Comparison of ENCODE assay signal across 20 cellular contexts in the genomic region with DNA sequence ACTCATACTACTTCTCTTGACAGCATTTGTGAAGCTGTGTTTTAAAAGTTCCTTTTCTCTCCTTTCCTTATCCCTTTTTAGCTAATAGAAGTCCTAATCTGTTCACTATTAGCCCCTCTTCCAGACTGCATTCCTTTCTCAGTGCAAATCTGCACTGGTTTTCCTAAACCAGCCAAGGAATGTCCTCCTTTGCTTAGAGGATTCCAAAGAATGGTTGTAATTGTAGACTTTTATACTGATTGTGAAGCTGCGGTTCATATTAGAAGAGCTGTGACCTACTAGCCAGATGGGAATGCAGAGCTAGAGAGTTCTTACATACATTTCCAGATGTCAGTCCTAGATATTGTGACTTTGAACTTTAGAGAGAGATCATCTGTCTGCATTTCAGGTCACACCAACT.
A peak's percentile ranks its signal among the peaks of the same experiment; 100 is the strongest.
DNase-seq lines count a peak whose midpoint lies in the region; ATAC-seq and TF ChIP-seq lines count a peak whose summit lies in the region.
"Had no signal": no experiment of that assay in that cellular context is flagged by ENCODE, and none has a peak within 500 bp of the region (broad histone marks: within the 10 kb centered on the region; RNA-seq: fewer than 3 reads in every experiment).

No MANE protein-coding gene starts in this region.

- POLR2A ChIA-PET in SK-N-SH (lab: Yijun Ruan, JAX), result no interaction called here

- CTCF ChIA-PET in SK-N-SH (lab: Yijun Ruan, JAX), result interaction anchor here (1.4 to 8.4 kb wide), 3 partner anchors 25 to 671 kb away, joined by 4 to 136 read pairs (median 7); no protein-coding TSS in a partner anchor

- H3K27me3 ChIP-seq in SK-N-SH (ENCODE audit: insufficient read depth) (no peaks in the 10 kb centered on the region), fibroblast of lung (ENCODE audit: control insufficient read depth, insufficient read depth, low read length) (peaks cover 2% of the 10 kb centered on the region)
- H3K27me3 ChIP-seq: BE2C, esophagus muscularis mucosa had no signal

- H3K4me2 ChIP-seq in SK-N-SH (no peak overlapping the region), fibroblast of lung (ENCODE audit: extremely low read depth, insufficient read depth, low read length) (no peak overlapping the region)

- no peak for TF ChIP-seq RAD21 in SK-N-SH (IDR thresholded peaks at IDR 0.05; ENCODE audit: low read length)

- H3K79me2 ChIP-seq in SK-N-SH (ENCODE audit: insufficient read depth), result no peaks in the 10 kb centered on the region
- H3K79me2 ChIP-seq in fibroblast of lung (ENCODE audit: control insufficient read depth, insufficient read depth, low read length), result no peaks in the 10 kb centered on the region

- no peak overlapping the region for H3K9ac ChIP-seq in SK-N-SH
- no peak overlapping the region for H3K9ac ChIP-seq in fibroblast of lung (ENCODE audit: insufficient read depth, low read length)

- TF ChIP-seq CTCF in SK-N-SH (IDR thresholded peaks at IDR 0.05), result no peak
- TF ChIP-seq CTCF in fibroblast of lung (conservative IDR thresholded peaks at IDR 0.05 in 1 of 2, IDR thresholded peaks at IDR 0.05 in 1 of 2; ENCODE audit: low read depth in 1 of 2, low read length in 2 of 2), result no peak

- no peaks in the 10 kb centered on the region for H3F3A ChIP-seq in SK-N-SH (replicated peaks; ENCODE audit: insufficient read depth)

- ATAC-seq in GM21717 (IDR thresholded peaks at IDR 0.05; ENCODE audit: unreplicated experiment), result no peak
- no peak for ATAC-seq in HG03159 (IDR thresholded peaks at IDR 0.05; ENCODE audit: unreplicated experiment)
- ATAC-seq in HG03520 (IDR thresholded peaks at IDR 0.05; ENCODE audit: unreplicated experiment), result no peak
- ATAC-seq: activated T-cell treated with anti-CD3 and anti-CD28 coated beads, Interleukin-2, amount 50 U/mL, for 4 hours; naive thymus-derived CD4-positive, alpha-beta T cell; psoas muscle had no signal

- H4K20me1 ChIP-seq in SK-N-SH (ENCODE audit: insufficient read depth), result no peaks in the 10 kb centered on the region
- H4K20me1 ChIP-seq in fibroblast of lung (ENCODE audit: control insufficient read depth, extremely low read depth, insufficient read depth, low read length), result no peaks in the 10 kb centered on the region

- H3K27ac ChIP-seq in SK-N-SH (ENCODE audit: low read depth in 2 of 2, low read length in 1 of 2), result no peak overlapping the region; a peak in 1 of 4 replicates
- no peak overlapping the region for H3K27ac ChIP-seq in fibroblast of lung (ENCODE audit: insufficient read depth, low read length)
- H3K27ac ChIP-seq: esophagus muscularis mucosa, psoas muscle, SK-N-MC had no signal

- DNase-seq in EH (ENCODE audit: low read depth) (peak; percentile 76), SK-N-SH (no peak), fibroblast of lung (ENCODE audit: low read depth in 2 of 2) (peak; percentile 19 to 92), non-pigmented ciliary epithelial cell (ENCODE audit: low read depth) (peak; percentile 80)
- no peak for DNase-seq in stimulated activated naive CD4-positive, alpha-beta T cell treated with Interleukin-2 at 50 U/mL for 16 hours (lab: John Stamatoyannopoulos, UW)
- DNase-seq: activated CD4-positive, alpha-beta T cell treated with anti-CD3 and anti-CD28 coated beads, Interleukin-2, amount 50 U/mL, for 1 hour; activated naive CD8-positive, alpha-beta T cell treated with anti-CD3 and anti-CD28 coated beads, Interleukin-2, amount 10 ng/mL, durations not matched to agents 7 days and 5 days; activated T-cell treated with anti-CD3 and anti-CD28 coated beads, Interleukin-2, amount 50 U/mL, for 4 hours; BE2C; cortex of kidney; naive thymus-derived CD4-positive, alpha-beta T cell; NCI-H146; NCI-H446; OCI-M1; psoas muscle had no signal

- no peak overlapping the region for H3K4me3 ChIP-seq in SK-N-SH (ENCODE audit: low read depth in 2 of 2, low read length in 1 of 2)
- H3K4me3 ChIP-seq in fibroblast of lung (replicated peaks in 1 of 4; ENCODE audit: control extremely low read depth in 1 of 4, insufficient read depth in 1 of 4, low read depth in 3 of 4, low read length in 4 of 4), result no peak overlapping the region
- H3K4me3 ChIP-seq: esophagus muscularis mucosa, psoas muscle, SK-N-MC had no signal

- no peaks in the 10 kb centered on the region for H3K9me3 ChIP-seq in SK-N-SH
- no peaks in the 10 kb centered on the region for H3K9me3 ChIP-seq in fibroblast of lung (ENCODE audit: control insufficient read depth, insufficient read depth, low read depth, low read length)
- H3K9me3 ChIP-seq: BE2C, esophagus muscularis mucosa, psoas muscle had no signal

- TF ChIP-seq EP300 in SK-N-SH (IDR thresholded peaks at IDR 0.05; ENCODE audit: borderline replicate concordance in 1 of 2, low read depth in 1 of 2, low read length in 1 of 2), result no peak

- H3K36me3 ChIP-seq in SK-N-SH (replicated peaks in 1 of 2; ENCODE audit: control insufficient read depth in 1 of 2, insufficient read depth in 2 of 2, low read length in 1 of 2), result no peaks in the 10 kb centered on the region
- no peaks in the 10 kb centered on the region for H3K36me3 ChIP-seq in fibroblast of lung (ENCODE audit: control insufficient read depth, insufficient read depth, low read length)
- H3K36me3 ChIP-seq: BE2C, esophagus muscularis mucosa had no signal

- no peaks in the 10 kb centered on the region for H3K9me2 ChIP-seq in SK-N-SH

- H3K4me1 ChIP-seq in SK-N-SH (ENCODE audit: control insufficient read depth in 1 of 2, insufficient read depth in 2 of 2, low read depth in 1 of 2, low read length in 1 of 2) (peaks cover 4 to 11% of the 10 kb centered on the region in 2 experiments; a peak in 2 of 4 replicates), fibroblast of lung (ENCODE audit: control insufficient read depth, extremely low read depth, insufficient read depth, low read length) (no peaks in the 10 kb centered on the region)

- 59% methylated on average over 1 of the region's 1 CpG for WGBS in SK-N-SH (ENCODE audit: low lambda C conversion rate)

- H2AFZ ChIP-seq in SK-N-SH (ENCODE audit: low read depth) (no peak overlapping the region), fibroblast of lung (ENCODE audit: low read length) (no peak overlapping the region)

TF ChIP-seq in SK-N-SH, 30 proteins besides CTCF, POLR2A, EP300 and RAD21:
- TF ChIP-seq FOXM1 (IDR thresholded peaks at IDR 0.05; ENCODE audit: low read depth) (no peak), TCF12 (IDR thresholded peaks at IDR 0.05) (peak; percentile 35; the same call in 1 of the 2 replicates)

Comparison
In these comparisons a context has a peak if more than half of its experiments do, and no peak if none do; other contexts are left out.
1. DNase-seq: peak in EH (single experiment), fibroblast of lung (2 of 2) and non-pigmented ciliary epithelial cell (single experiment); none in SK-N-SH (single experiment) and stimulated activated naive CD4-positive, alpha-beta T cell treated with Interleukin-2 at 50 U/mL for 16 hours (single experiment).